ENCODE assay signal across 1 cellular context in genomic region chr7:152025077-152025936, GRCh38.
TF ChIP-seq lines count a peak whose summit lies in the region.

GALNT11 (plus strand) TSS chr7:152025674; CDS start chr7:152094228, 68,554 bp downstream.

TF ChIP-seq in WTC11, 78 proteins besides CTCF, POLR2A, EP300 and RAD21 (continued from another document):
- TF ChIP-seq TP53 (CRISPR knock-in tag; IDR thresholded peaks at IDR 0.05) (no peak), GABPB1 (CRISPR knock-in tag; IDR thresholded peaks at IDR 0.05) (peak; percentile 76), FOXK1 (CRISPR knock-in tag; IDR thresholded peaks at IDR 0.05) (peak; percentile 58; the same call in 1 of the 2 replicates), EMX1 (CRISPR knock-in tag; IDR thresholded peaks at IDR 0.05) (no peak), ATF6 (CRISPR knock-in tag; IDR thresholded peaks at IDR 0.05) (no peak), GTF2I (CRISPR knock-in tag; conservative IDR thresholded peaks at IDR 0.05) (peak; percentile 99), ELF4 (CRISPR knock-in tag; IDR thresholded peaks at IDR 0.05; ENCODE audit: low read depth) (no peak), JAZF1 (CRISPR knock-in tag; IDR thresholded peaks at IDR 0.05) (no peak), ZNF219 (CRISPR knock-in tag; IDR thresholded peaks at IDR 0.05; ENCODE audit: borderline replicate concordance) (no peak), E2F4 (CRISPR knock-in tag; IDR thresholded peaks at IDR 0.05; ENCODE audit: borderline replicate concordance, low read depth) (no peak), NR1H2 (CRISPR knock-in tag; IDR thresholded peaks at IDR 0.05) (no peak), ZBTB21 (CRISPR knock-in tag; IDR thresholded peaks at IDR 0.05; ENCODE audit: borderline replicate concordance) (peak; percentile 99)
